Comparison of ENCODE assay signal across 1 cellular context in the genomic region with DNA sequence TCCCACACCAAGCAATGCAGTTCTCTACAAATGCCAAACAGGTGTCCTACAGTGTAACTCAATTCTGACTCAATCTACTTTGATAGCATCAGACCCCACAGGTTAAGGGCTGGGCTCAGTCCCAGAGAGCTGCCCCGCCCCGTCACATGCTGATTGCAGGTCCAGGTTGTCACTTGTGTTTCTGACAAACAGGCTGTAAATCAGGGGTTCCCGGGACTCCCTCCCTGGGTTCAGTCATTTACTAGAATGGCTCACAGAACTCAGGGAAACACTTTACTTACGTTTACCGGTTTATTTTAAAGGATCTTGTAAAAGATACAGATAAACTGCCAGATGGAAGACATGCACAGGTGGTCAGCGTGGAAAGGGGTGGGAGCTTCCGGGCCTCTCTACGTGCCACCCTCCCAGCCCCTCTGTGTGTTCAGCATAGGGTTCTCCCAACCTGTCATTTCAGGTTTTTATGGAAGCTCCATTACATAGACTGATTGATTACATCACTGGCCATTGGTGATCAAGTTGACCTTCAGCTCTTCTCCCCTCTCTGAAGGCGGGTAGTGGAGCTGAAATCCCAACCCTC.
TF ChIP-seq lines count a peak whose summit lies in the region.

No MANE protein-coding gene starts in this region.

TF ChIP-seq in K562, 482 proteins besides CTCF, POLR2A, EP300 and RAD21:
- TF ChIP-seq MEIS2 (IDR thresholded peaks at IDR 0.05; ENCODE audit: partially characterized antibody) (peak; percentile 49), ZNF140 (CRISPR knock-in tag; IDR thresholded peaks at IDR 0.05) (no peak), EZH2 (IDR thresholded peaks at IDR 0.05; ENCODE audit: borderline replicate concordance, low read depth, low read length) (no peak), POLR3G (IDR thresholded peaks at IDR 0.05; ENCODE audit: extremely low read depth, insufficient read length, insufficient replicate concordance) (no peak), ZNF316 (IDR thresholded peaks at IDR 0.05) (no peak), KDM1A (IDR thresholded peaks at IDR 0.05) (no peak)
- TF ChIP-seq, protein P1, sequence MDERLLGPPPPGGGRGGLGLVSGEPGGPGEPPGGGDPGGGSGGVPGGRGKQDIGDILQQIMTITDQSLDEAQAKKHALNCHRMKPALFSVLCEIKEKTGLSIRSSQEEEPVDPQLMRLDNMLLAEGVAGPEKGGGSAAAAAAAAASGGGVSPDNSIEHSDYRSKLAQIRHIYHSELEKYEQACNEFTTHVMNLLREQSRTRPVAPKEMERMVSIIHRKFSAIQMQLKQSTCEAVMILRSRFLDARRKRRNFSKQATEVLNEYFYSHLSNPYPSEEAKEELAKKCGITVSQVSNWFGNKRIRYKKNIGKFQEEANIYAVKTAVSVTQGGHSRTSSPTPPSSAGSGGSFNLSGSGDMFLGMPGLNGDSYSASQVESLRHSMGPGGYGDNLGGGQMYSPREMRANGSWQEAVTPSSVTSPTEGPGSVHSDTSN (CRISPR knock-in tag; IDR thresholded peaks at IDR 0.05; ENCODE audit: low read depth): no peak
- TF ChIP-seq, protein P1 (tag; conservative IDR thresholded peaks at IDR 0.05; ENCODE audit: low read depth): 0 out of 2 replicates have a peak, but pooled peaks have one; percentile 11
- TF ChIP-seq, protein P2, sequence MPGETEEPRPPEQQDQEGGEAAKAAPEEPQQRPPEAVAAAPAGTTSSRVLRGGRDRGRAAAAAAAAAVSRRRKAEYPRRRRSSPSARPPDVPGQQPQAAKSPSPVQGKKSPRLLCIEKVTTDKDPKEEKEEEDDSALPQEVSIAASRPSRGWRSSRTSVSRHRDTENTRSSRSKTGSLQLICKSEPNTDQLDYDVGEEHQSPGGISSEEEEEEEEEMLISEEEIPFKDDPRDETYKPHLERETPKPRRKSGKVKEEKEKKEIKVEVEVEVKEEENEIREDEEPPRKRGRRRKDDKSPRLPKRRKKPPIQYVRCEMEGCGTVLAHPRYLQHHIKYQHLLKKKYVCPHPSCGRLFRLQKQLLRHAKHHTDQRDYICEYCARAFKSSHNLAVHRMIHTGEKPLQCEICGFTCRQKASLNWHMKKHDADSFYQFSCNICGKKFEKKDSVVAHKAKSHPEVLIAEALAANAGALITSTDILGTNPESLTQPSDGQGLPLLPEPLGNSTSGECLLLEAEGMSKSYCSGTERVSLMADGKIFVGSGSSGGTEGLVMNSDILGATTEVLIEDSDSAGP (CRISPR knock-in tag; IDR thresholded peaks at IDR 0.05): no peak
- TF ChIP-seq, protein P3, sequence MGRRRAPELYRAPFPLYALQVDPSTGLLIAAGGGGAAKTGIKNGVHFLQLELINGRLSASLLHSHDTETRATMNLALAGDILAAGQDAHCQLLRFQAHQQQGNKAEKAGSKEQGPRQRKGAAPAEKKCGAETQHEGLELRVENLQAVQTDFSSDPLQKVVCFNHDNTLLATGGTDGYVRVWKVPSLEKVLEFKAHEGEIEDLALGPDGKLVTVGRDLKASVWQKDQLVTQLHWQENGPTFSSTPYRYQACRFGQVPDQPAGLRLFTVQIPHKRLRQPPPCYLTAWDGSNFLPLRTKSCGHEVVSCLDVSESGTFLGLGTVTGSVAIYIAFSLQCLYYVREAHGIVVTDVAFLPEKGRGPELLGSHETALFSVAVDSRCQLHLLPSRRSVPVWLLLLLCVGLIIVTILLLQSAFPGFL (CRISPR knock-in tag; IDR thresholded peaks at IDR 0.05): no peak
- TF ChIP-seq, protein P4, sequence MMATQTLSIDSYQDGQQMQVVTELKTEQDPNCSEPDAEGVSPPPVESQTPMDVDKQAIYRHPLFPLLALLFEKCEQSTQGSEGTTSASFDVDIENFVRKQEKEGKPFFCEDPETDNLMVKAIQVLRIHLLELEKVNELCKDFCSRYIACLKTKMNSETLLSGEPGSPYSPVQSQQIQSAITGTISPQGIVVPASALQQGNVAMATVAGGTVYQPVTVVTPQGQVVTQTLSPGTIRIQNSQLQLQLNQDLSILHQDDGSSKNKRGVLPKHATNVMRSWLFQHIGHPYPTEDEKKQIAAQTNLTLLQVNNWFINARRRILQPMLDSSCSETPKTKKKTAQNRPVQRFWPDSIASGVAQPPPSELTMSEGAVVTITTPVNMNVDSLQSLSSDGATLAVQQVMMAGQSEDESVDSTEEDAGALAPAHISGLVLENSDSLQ (IDR thresholded peaks at IDR 0.05): peak; percentile 75
